In the genomic region with DNA sequence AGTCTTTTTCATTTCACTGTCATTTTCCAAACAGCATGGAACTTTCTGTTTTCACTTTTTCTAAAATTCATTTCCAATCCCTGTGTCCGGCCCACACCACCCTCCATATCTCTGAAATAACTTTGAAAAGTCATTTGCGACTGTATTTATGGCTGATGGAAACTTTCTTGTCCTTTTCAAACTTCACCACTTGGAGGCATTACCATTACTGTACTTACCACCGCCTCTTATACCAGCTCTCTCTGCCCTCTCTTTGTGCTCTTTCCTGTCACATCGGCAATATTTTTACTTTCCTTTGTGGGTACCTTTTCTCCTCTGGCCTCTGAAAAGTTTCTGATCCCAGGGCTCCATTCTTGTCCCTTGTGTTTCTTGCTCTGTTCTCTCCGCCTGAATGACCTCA, we compare ENCODE assay signal across 14 cellular contexts. TPM values are rescaled to one million over a fixed set of nuclear protein-coding genes. Genes with fewer than 3 reads are reported as not detected.
DNase-seq lines count a peak whose midpoint lies in the region; ATAC-seq lines count a peak whose summit lies in the region.
"Had no signal": no experiment of that assay in that cellular context is flagged by ENCODE, and none has a peak within 500 bp of the region (broad histone marks: within the 10 kb centered on the region; RNA-seq: fewer than 3 reads in every experiment).

No MANE protein-coding gene starts in this region.

- H3K4me3 Mint-ChIP-seq in activated CD4-positive, alpha-beta T cell treated with anti-CD3 and anti-CD28 coated beads, Interleukin-2, amount 10 ng/mL, durations not matched to agents 24 days and 14 days: peak overlapping the region; percentile 61
- peak overlapping the region; percentile 13 for H3K4me3 Mint-ChIP-seq in activated naive CD8-positive, alpha-beta T cell treated with anti-CD3 and anti-CD28 coated beads, Interleukin-2, amount 50 U/mL, for 24 hours
- peak overlapping the region; percentile 20 for H3K4me3 Mint-ChIP-seq in stimulated activated effector memory CD8-positive, alpha-beta T cell treated with anti-CD3 and anti-CD28 coated beads, Interleukin-12 subunit alpha, Interleukin-12 subunit beta, amount 100 ng/mL, for 72 hours
- H3K4me3 Mint-ChIP-seq: neural progenitor cell had no signal

- peak overlapping the region; percentile 72 for H3K27ac Mint-ChIP-seq in activated CD4-positive, alpha-beta T cell treated with anti-CD3 and anti-CD28 coated beads, Interleukin-2, amount 10 ng/mL, durations not matched to agents 24 days and 14 days
- H3K27ac Mint-ChIP-seq in activated naive CD8-positive, alpha-beta T cell treated with anti-CD3 and anti-CD28 coated beads, Interleukin-2, amount 50 U/mL, for 24 hours: no peak overlapping the region
- H3K27ac Mint-ChIP-seq in stimulated activated effector memory CD8-positive, alpha-beta T cell treated with anti-CD3 and anti-CD28 coated beads, Interleukin-12 subunit alpha, Interleukin-12 subunit beta, amount 100 ng/mL, for 72 hours: no peak overlapping the region
- H3K27ac Mint-ChIP-seq: neural progenitor cell had no signal

- no peaks in the 10 kb centered on the region for H3K27me3 Mint-ChIP-seq in activated CD4-positive, alpha-beta T cell treated with anti-CD3 and anti-CD28 coated beads, Interleukin-2, amount 10 ng/mL, durations not matched to agents 24 days and 14 days
- H3K27me3 Mint-ChIP-seq in activated naive CD8-positive, alpha-beta T cell treated with anti-CD3 and anti-CD28 coated beads, Interleukin-2, amount 50 U/mL, for 24 hours: peaks cover 3% of the 10 kb centered on the region

- peak; percentile 64 for DNase-seq in activated CD4-positive, alpha-beta T cell treated with anti-CD3 and anti-CD28 coated beads, Interleukin-2, amount 10 ng/mL, durations not matched to agents 24 days and 14 days
- DNase-seq in activated CD4-positive, alpha-beta T cell treated with anti-CD3 and anti-CD28 coated beads for 48 hours: no peak
- DNase-seq in NAMALWA (ENCODE audit: low spot score) (peak; percentile 11), HT-29 (ENCODE audit: low spot score) (no peak), LoVo (ENCODE audit: low spot score) (no peak), NK-92 (lab: John Stamatoyannopoulos, UW; ENCODE audit: unreplicated experiment) (no peak)
- no peak for DNase-seq in activated naive CD8-positive, alpha-beta T cell treated with anti-CD3 and anti-CD28 coated beads, Interleukin-2, amount 50 U/mL, for 24 hours
- no peak for DNase-seq in stimulated activated effector memory CD8-positive, alpha-beta T cell treated with anti-CD3 and anti-CD28 coated beads, Interleukin-12 subunit alpha, Interleukin-12 subunit beta, amount 100 ng/mL, for 72 hours (ENCODE audit: low spot score in 2 of 2)
- DNase-seq: caudate nucleus, MM.1S, NCI-H2107, NCI-H69 had no signal

- peaks cover 20% of the 10 kb centered on the region for H3K9me3 Mint-ChIP-seq in activated CD4-positive, alpha-beta T cell treated with anti-CD3 and anti-CD28 coated beads, Interleukin-2, amount 10 ng/mL, durations not matched to agents 24 days and 14 days
- H3K9me3 Mint-ChIP-seq in activated naive CD8-positive, alpha-beta T cell treated with anti-CD3 and anti-CD28 coated beads, Interleukin-2, amount 50 U/mL, for 24 hours: peaks cover 4% of the 10 kb centered on the region
- H3K9me3 Mint-ChIP-seq in stimulated activated effector memory CD8-positive, alpha-beta T cell treated with anti-CD3 and anti-CD28 coated beads, Interleukin-12 subunit alpha, Interleukin-12 subunit beta, amount 100 ng/mL, for 72 hours: peaks cover 2% of the 10 kb centered on the region

- intact Hi-C loops in activated CD4-positive, alpha-beta T cell treated with anti-CD3 and anti-CD28 coated beads, Interleukin-2, amount 10 ng/mL, durations not matched to agents 24 days and 14 days (cut with micrococcal nuclease): no loop called here

- H3K36me3 Mint-ChIP-seq in activated CD4-positive, alpha-beta T cell treated with anti-CD3 and anti-CD28 coated beads, Interleukin-2, amount 10 ng/mL, durations not matched to agents 24 days and 14 days (ENCODE audit: low read depth): peaks cover 15% of the 10 kb centered on the region
- no peaks in the 10 kb centered on the region for H3K36me3 Mint-ChIP-seq in activated naive CD8-positive, alpha-beta T cell treated with anti-CD3 and anti-CD28 coated beads, Interleukin-2, amount 50 U/mL, for 24 hours (ENCODE audit: low read depth)
- no peaks in the 10 kb centered on the region for H3K36me3 Mint-ChIP-seq in stimulated activated effector memory CD8-positive, alpha-beta T cell treated with anti-CD3 and anti-CD28 coated beads, Interleukin-12 subunit alpha, Interleukin-12 subunit beta, amount 100 ng/mL, for 72 hours
- H3K36me3 Mint-ChIP-seq: neural progenitor cell had no signal

- peak; percentile 80 for ATAC-seq in activated naive CD8-positive, alpha-beta T cell treated with anti-CD3 and anti-CD28 coated beads, Interleukin-2, amount 50 U/mL, for 24 hours
- peak; percentile 70 for ATAC-seq in stimulated activated effector memory CD8-positive, alpha-beta T cell treated with anti-CD3 and anti-CD28 coated beads, Interleukin-12 subunit alpha, Interleukin-12 subunit beta, amount 100 ng/mL, for 72 hours
- ATAC-seq: gastroesophageal sphincter had no signal

- H3K4me1 Mint-ChIP-seq in activated CD4-positive, alpha-beta T cell treated with anti-CD3 and anti-CD28 coated beads, Interleukin-2, amount 10 ng/mL, durations not matched to agents 24 days and 14 days: peaks cover 42% of the 10 kb centered on the region
- peaks cover 35% of the 10 kb centered on the region for H3K4me1 Mint-ChIP-seq in activated naive CD8-positive, alpha-beta T cell treated with anti-CD3 and anti-CD28 coated beads, Interleukin-2, amount 50 U/mL, for 24 hours
- peaks cover 40% of the 10 kb centered on the region for H3K4me1 Mint-ChIP-seq in stimulated activated effector memory CD8-positive, alpha-beta T cell treated with anti-CD3 and anti-CD28 coated beads, Interleukin-12 subunit alpha, Interleukin-12 subunit beta, amount 100 ng/mL, for 72 hours
- H3K4me1 Mint-ChIP-seq: neural progenitor cell had no signal

RNA-seq across cellular contexts. Expression of a gene that starts 39.5 kb away (rescaled TPM):
- total RNA-seq in activated CD4-positive, alpha-beta T cell treated with anti-CD3 and anti-CD28 coated beads, Interleukin-2, amount 10 ng/mL, durations not matched to agents 24 days and 14 days: 0.54 and 0.84 TPM in 2 replicates
- not detected in 2 replicates for total RNA-seq in HT-29 (2014; rRNA removed; shearing (Covaris generic))

Comparison
In these comparisons a context has a peak if more than half of its experiments do, and no peak if none do; other contexts are left out.
1. DNase-seq: peak in activated CD4-positive, alpha-beta T cell treated with anti-CD3 and anti-CD28 coated beads, Interleukin-2, amount 10 ng/mL, durations not matched to agents 24 days and 14 days (single experiment) and NAMALWA (single experiment); none in activated CD4-positive, alpha-beta T cell treated with anti-CD3 and anti-CD28 coated beads for 48 hours (single experiment), activated naive CD8-positive, alpha-beta T cell treated with anti-CD3 and anti-CD28 coated beads, Interleukin-2, amount 50 U/mL, for 24 hours (single experiment), stimulated activated effector memory CD8-positive, alpha-beta T cell treated with anti-CD3 and anti-CD28 coated beads, Interleukin-12 subunit alpha, Interleukin-12 subunit beta, amount 100 ng/mL, for 72 hours (0 of 2), HT-29 (single experiment), LoVo (single experiment) and NK-92 (single experiment).
2. Peak in every context shown above with its lines, with median percentiles within 50 percentile points of each other: H3K4me3 Mint-ChIP-seq.